Comparison of ENCODE assay signal across 9 cellular contexts in the genomic region with DNA sequence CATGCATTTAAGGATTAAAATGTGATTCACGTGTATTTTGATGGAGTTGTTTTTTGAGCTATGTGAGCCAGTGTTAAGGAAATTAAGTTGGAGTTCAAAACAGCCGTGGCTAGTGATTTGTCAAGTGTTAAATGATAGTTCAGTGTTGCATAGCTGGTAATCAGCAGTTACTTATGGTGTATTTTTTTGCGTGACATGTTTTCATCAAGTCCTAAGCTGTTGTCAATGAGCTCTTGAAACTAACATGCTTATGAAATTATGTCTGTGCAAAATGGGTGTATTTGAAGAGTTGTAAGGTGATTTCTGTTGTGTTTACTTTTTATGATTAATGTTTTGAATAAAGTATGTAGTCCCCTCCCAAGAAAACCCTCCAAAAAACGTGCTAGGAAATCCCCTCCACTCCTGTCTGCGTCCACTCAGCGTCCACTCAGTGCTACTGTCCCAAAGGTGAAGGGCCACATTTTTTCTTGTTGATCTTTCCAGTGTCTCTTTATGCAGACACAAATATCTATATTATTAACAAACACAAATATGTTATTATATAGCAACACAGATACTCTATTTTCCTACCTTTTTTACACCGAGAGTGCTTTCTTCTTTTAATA. TPM values are rescaled to one million over a fixed set of nuclear protein-coding genes. Genes with fewer than 3 reads are reported as not detected.
A peak's percentile ranks its signal among the peaks of the same experiment; 100 is the strongest.
DNase-seq lines count a peak whose midpoint lies in the region; ATAC-seq, FAIRE-seq and TF ChIP-seq lines count a peak whose summit lies in the region.
"Had no signal": no experiment of that assay in that cellular context is flagged by ENCODE, and none has a peak within 500 bp of the region (broad histone marks: within the 10 kb centered on the region; RNA-seq: fewer than 3 reads in every experiment).

No MANE protein-coding gene starts in this region.

- H3K4me1 Mint-ChIP-seq in naive thymus-derived CD4-positive, alpha-beta T cell, result peaks cover 37 to 59% (median 50%) of the 10 kb centered on the region in 7 donors

- FAIRE-seq in endothelial cell of umbilical vein (lab: Jason Lieb, UNC), result no peak

- TF ChIP-seq CTCF in DOHH2 (IDR thresholded peaks at IDR 0.05; ENCODE audit: low read depth, low read length, poor library complexity, severe bottlenecking) (no peak), endothelial cell of umbilical vein (IDR thresholded peaks at IDR 0.05; ENCODE audit: extremely low read depth in 1 of 2, insufficient read depth in 1 of 2, low read depth in 1 of 2, low read length in 2 of 2) (no peak)

- H3K4me2 ChIP-seq in DOHH2 (ENCODE audit: low read length), result peak overlapping the region; percentile 59
- peak overlapping the region; percentile 95 for H3K4me2 ChIP-seq in endothelial cell of umbilical vein (ENCODE audit: insufficient read depth, low read length)
- H3K4me2 ChIP-seq: neural progenitor cell had no signal

- H3K27me3 Mint-ChIP-seq in naive thymus-derived CD4-positive, alpha-beta T cell, result no peaks in the 10 kb centered on the region

- H3K4me3 Mint-ChIP-seq in naive thymus-derived CD4-positive, alpha-beta T cell, result peak overlapping the region in 3 of 10 donors; percentile 6 to 41 (median 24)

- H3K4me3 ChIP-seq in DOHH2 (ENCODE audit: low read length), result peak overlapping the region; percentile 40
- H3K4me3 ChIP-seq in MG63, result peak overlapping the region; percentile 35
- H3K4me3 ChIP-seq in endothelial cell of umbilical vein (replicated peaks in 1 of 3; ENCODE audit: insufficient read depth in 1 of 3, low read depth in 1 of 3, low read length in 3 of 3), result peak overlapping the region in 1 of 3 experiments; percentile 68
- H3K4me3 ChIP-seq in naive thymus-derived CD4-positive, alpha-beta T cell (ENCODE audit: low read length), result no peak overlapping the region
- H3K4me3 ChIP-seq: neural progenitor cell had no signal

- H3K27me3 ChIP-seq in DOHH2 (ENCODE audit: control insufficient read depth, low read length) (no peaks in the 10 kb centered on the region), MG63 (no peaks in the 10 kb centered on the region), endothelial cell of umbilical vein (ENCODE audit: control insufficient read depth in 2 of 2, insufficient read depth in 2 of 2, low read length in 2 of 2) (no peaks in the 10 kb centered on the region)
- no peaks in the 10 kb centered on the region for H3K27me3 ChIP-seq in naive thymus-derived CD4-positive, alpha-beta T cell (ENCODE audit: control insufficient read depth in 2 of 2, insufficient read depth in 2 of 2, low read length in 2 of 2)
- H3K27me3 ChIP-seq: neural progenitor cell had no signal

- CTCF ChIA-PET in endothelial cell of umbilical vein (lab: Charles Lee), result interaction anchor here (0.9 to 9.3 kb wide), 11 partner anchors 9 to 242 kb away, joined by 3 to 148 read pairs (median 5); no protein-coding TSS in a partner anchor
- CTCF ChIA-PET in naive thymus-derived CD4-positive, alpha-beta T cell (lab: Charles Lee), result interaction anchor here (0.6 to 1.6 kb wide), 9 partner anchors 9 to 223 kb away, joined by 3 to 12 read pairs (median 5); no protein-coding TSS in a partner anchor

- H3K36me3 ChIP-seq in DOHH2 (ENCODE audit: control insufficient read depth, low read length), result peaks cover 41% of the 10 kb centered on the region
- peaks cover 14% of the 10 kb centered on the region for H3K36me3 ChIP-seq in MG63
- no peaks in the 10 kb centered on the region for H3K36me3 ChIP-seq in endothelial cell of umbilical vein (ENCODE audit: control insufficient read depth in 2 of 2, extremely low read depth in 1 of 2, insufficient read depth in 2 of 2, low read length in 2 of 2)
- H3K36me3 ChIP-seq in naive thymus-derived CD4-positive, alpha-beta T cell (ENCODE audit: control insufficient read depth in 2 of 3, insufficient read depth in 3 of 3, low read length in 3 of 3), result peaks cover 0 to 7% (median 0%) of the 10 kb centered on the region in 3 experiments

- no peak overlapping the region for H2AFZ ChIP-seq in endothelial cell of umbilical vein (ENCODE audit: low read depth, low read length)
- H2AFZ ChIP-seq: neural progenitor cell had no signal

- H3K9ac ChIP-seq in endothelial cell of umbilical vein (replicated peaks; ENCODE audit: extremely low read depth, insufficient read depth, low read length), result peak overlapping the region; percentile 94
- H3K9ac ChIP-seq: neural progenitor cell had no signal

- POLR2A ChIA-PET in endothelial cell of umbilical vein (lab: Charles Lee), result interaction anchor here (0.5 to 1.2 kb wide), 3 partner anchors 41 to 239 kb away, joined by 3 to 8 read pairs (median 3); no protein-coding TSS in a partner anchor
- POLR2A ChIA-PET in naive thymus-derived CD4-positive, alpha-beta T cell (lab: Charles Lee), result interaction anchor here (0.6 to 1.6 kb wide), 5 partner anchors 20 to 219 kb away, joined by 3 to 6 read pairs (median 3); no protein-coding TSS in a partner anchor

- H3K4me1 ChIP-seq in DOHH2 (ENCODE audit: control insufficient read depth, low read length) (peaks cover 60% of the 10 kb centered on the region), endothelial cell of umbilical vein (ENCODE audit: control insufficient read depth, extremely low read depth, insufficient read depth, low read length) (peaks cover 66% of the 10 kb centered on the region)
- peaks cover 8 to 20% of the 10 kb centered on the region in 2 donors for H3K4me1 ChIP-seq in naive thymus-derived CD4-positive, alpha-beta T cell (ENCODE audit: control insufficient read depth in 2 of 2, insufficient read depth in 2 of 2, low read length in 2 of 2)

- intact Hi-C loops in endothelial cell of umbilical vein (cut with micrococcal nuclease), result no loop called here
- intact Hi-C loops in naive thymus-derived CD4-positive, alpha-beta T cell (cut with micrococcal nuclease), result no loop called here

- H3K9me3 Mint-ChIP-seq in naive thymus-derived CD4-positive, alpha-beta T cell, result no peaks in the 10 kb centered on the region
- H3K9me3 Mint-ChIP-seq: neural progenitor cell had no signal

- no peak for TF ChIP-seq POLR2A in endothelial cell of umbilical vein (IDR thresholded peaks at IDR 0.05; ENCODE audit: low read depth, low read length)

- no peak overlapping the region for H3K27ac Mint-ChIP-seq in naive thymus-derived CD4-positive, alpha-beta T cell
- H3K27ac Mint-ChIP-seq: neural progenitor cell had no signal

- ATAC-seq in naive thymus-derived CD4-positive, alpha-beta T cell, result no peak
- ATAC-seq in HG02885 (IDR thresholded peaks at IDR 0.05; ENCODE audit: poor library complexity, unreplicated experiment) (no peak), HG03520 (IDR thresholded peaks at IDR 0.05; ENCODE audit: unreplicated experiment) (no peak)

- H3K27ac ChIP-seq in DOHH2 (ENCODE audit: low read depth, low read length), result peak overlapping the region; percentile 43
- H3K27ac ChIP-seq in endothelial cell of umbilical vein (ENCODE audit: insufficient read depth, low read depth, low read length), result peak overlapping the region; percentile 83
- H3K27ac ChIP-seq in naive thymus-derived CD4-positive, alpha-beta T cell (ENCODE audit: low read depth, low read length), result no peak overlapping the region
- H3K27ac ChIP-seq: neural progenitor cell had no signal

- no peaks in the 10 kb centered on the region for H3K9me2 ChIP-seq in DOHH2 (replicated peaks; ENCODE audit: control insufficient read depth, low read length)

- peaks cover 100% of the 10 kb centered on the region for H3K79me2 ChIP-seq in DOHH2 (ENCODE audit: control insufficient read depth, low read length)
- peaks cover 89% of the 10 kb centered on the region for H3K79me2 ChIP-seq in endothelial cell of umbilical vein (ENCODE audit: control insufficient read depth, insufficient read depth, low read length)

- H3K9me3 ChIP-seq in DOHH2 (ENCODE audit: control insufficient read depth, insufficient read depth, low read length), result no peaks in the 10 kb centered on the region
- H3K9me3 ChIP-seq in MG63, result no peaks in the 10 kb centered on the region
- H3K9me3 ChIP-seq in endothelial cell of umbilical vein (replicated peaks; ENCODE audit: control insufficient read depth, insufficient read depth, low read length), result no peaks in the 10 kb centered on the region
- no peaks in the 10 kb centered on the region for H3K9me3 ChIP-seq in naive thymus-derived CD4-positive, alpha-beta T cell (ENCODE audit: control insufficient read depth in 2 of 3, low read length in 3 of 3)

- H3K36me3 Mint-ChIP-seq in naive thymus-derived CD4-positive, alpha-beta T cell, result no peaks in the 10 kb centered on the region

- H4K20me1 ChIP-seq in DOHH2 (ENCODE audit: control insufficient read depth, insufficient read depth, low read depth, low read length) (peaks cover 33% of the 10 kb centered on the region), endothelial cell of umbilical vein (replicated peaks; ENCODE audit: control insufficient read depth, extremely low read depth, insufficient read depth, low read length) (peaks cover 4% of the 10 kb centered on the region)

- H3K9me1 ChIP-seq in endothelial cell of umbilical vein (replicated peaks; ENCODE audit: control insufficient read depth, extremely low read depth, insufficient read depth, low read length), result no peaks in the 10 kb centered on the region

- BruUV-seq in endothelial cell of umbilical vein (replicated peaks; lab: Mats Ljungman, UMichigan), result TSS peak; percentile 89

- H3F3A ChIP-seq in DOHH2 (ENCODE audit: control insufficient read depth, insufficient read depth), result peaks cover 35% of the 10 kb centered on the region

- DNase-seq in MG63 (no peak), endothelial cell of umbilical vein (ENCODE audit: low read depth, low spot score) (peak; percentile 59), renal cortical epithelial cell (ENCODE audit: low read depth) (peak; percentile 46), NCI-H510A treated with DMSO at 0.1 percent for 48 hours (lab: John Stamatoyannopoulos, UW) (no peak)
- DNase-seq in naive thymus-derived CD4-positive, alpha-beta T cell, result no peak

- dilution Hi-C loops in endothelial cell of umbilical vein (cut with MboI; ENCODE audit: extremely low pct_ligation_motif_present, low sequenced_read_pairs), result no loop called here

TF ChIP-seq in endothelial cell of umbilical vein, 7 proteins besides CTCF, POLR2A, EP300 and RAD21 (continues in another document):
- TF ChIP-seq MYC (IDR thresholded peaks at IDR 0.05; ENCODE audit: low read depth, low read length) (no peak), FOS (IDR thresholded peaks at IDR 0.05; ENCODE audit: borderline replicate concordance, insufficient read depth, low read length) (no peak)

RNA-seq across cellular contexts. Expression of a gene that starts 30.0 kb away (rescaled TPM):
- 29.8 and 33.5 TPM in 2 replicates for total RNA-seq in MG63 (2014; rRNA removed; shearing (Covaris generic); ENCODE audit: low replicate concordance)
- total RNA-seq in endothelial cell of umbilical vein, result 97.4 and 115 TPM in 2 replicates
- polyA plus RNA-seq in endothelial cell of umbilical vein, result 84.0 and 92.5 TPM in 2 replicates
- polyA plus RNA-seq in endothelial cell of umbilical vein (2011; cell fraction: cytosol; rRNA removed), result 59.6 and 70.6 TPM in 2 replicates
- polyA plus RNA-seq in endothelial cell of umbilical vein (2011; cell fraction: nucleus; rRNA removed), result 98.5 and 113 TPM in 2 replicates
- polyA plus RNA-seq in endothelial cell of umbilical vein (2012), result 73.0 and 104 TPM in 2 replicates
- 201 and 251 TPM in 2 replicates for polyA minus RNA-seq in endothelial cell of umbilical vein
- polyA minus RNA-seq in endothelial cell of umbilical vein (2011; cell fraction: cytosol; rRNA and poly(A)+ RNA removed), result 75.2 TPM
- polyA minus RNA-seq in endothelial cell of umbilical vein (2011; cell fraction: nucleus; rRNA and poly(A)+ RNA removed), result 80.8 and 98.1 TPM in 2 replicates
- 39.6 and 86.7 TPM in 2 replicates for total RNA-seq in renal cortical epithelial cell
- total RNA-seq in naive thymus-derived CD4-positive, alpha-beta T cell, result 100 to 1,000 TPM in 3 of 5 experiments, 10 to 100 TPM in 2; 88.4 to 113 (median 112) TPM
- 100 to 1,000 TPM; 106 to 123 TPM for polyA plus RNA-seq in naive thymus-derived CD4-positive, alpha-beta T cell

Comparison
In these comparisons a context has a peak if more than half of its experiments do, and no peak if none do; other contexts are left out.
1. DNase-seq: peak in endothelial cell of umbilical vein (single experiment) and renal cortical epithelial cell (single experiment); none in MG63 (single experiment), naive thymus-derived CD4-positive, alpha-beta T cell (0 of 9) and NCI-H510A treated with DMSO at 0.1 percent for 48 hours (single experiment).